Comparison of ENCODE assay signal across 9 cellular contexts in the genomic region with DNA sequence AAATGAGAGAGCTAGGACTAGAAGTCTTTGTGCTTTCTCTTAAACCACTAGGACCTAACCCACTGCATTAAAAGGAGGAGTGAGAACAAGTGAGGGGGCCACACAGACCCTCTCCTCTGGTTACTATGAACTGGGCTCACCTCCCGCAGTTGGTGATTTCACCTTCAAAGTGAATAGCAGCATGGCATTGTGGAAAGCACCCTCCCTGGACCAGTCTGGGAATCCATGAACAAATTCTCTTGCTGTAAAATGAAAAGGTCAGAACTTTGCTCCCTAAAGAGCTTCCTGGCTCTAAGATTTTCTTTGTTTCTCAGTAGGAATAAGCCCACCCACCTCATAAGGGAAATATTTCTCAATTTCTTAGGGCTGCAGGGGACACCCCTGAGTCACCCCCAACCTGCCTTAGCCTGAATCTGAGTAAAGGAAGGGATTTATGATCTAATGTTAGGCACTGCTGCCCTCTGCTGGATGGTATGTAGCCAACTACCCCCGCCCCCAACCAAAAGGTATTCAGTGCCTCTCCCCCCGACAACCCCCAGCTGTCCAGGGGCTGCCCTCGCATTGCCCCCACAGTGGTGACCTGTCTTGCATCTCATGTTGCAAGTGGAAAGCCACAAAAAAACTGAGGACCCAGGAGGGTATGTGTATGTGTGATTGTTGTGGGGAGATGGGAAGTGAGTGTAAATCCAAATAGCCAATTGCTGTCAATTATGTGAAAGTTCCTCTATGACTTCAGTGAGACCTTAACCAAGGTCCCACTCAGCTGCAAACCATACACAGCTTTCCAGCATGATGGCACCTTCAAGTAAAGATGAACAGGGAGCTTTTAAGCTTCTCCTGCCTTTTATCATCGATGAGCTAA.
A peak's percentile ranks its signal among the peaks of the same experiment; 100 is the strongest.
DNase-seq lines count a peak whose midpoint lies in the region; ATAC-seq lines count a peak whose summit lies in the region.
"Had no signal": no experiment of that assay in that cellular context is flagged by ENCODE, and none has a peak within 500 bp of the region (broad histone marks: within the 10 kb centered on the region; RNA-seq: fewer than 3 reads in every experiment).

No MANE protein-coding gene starts in this region.

- WGBS in GM23248 (ENCODE audit: low coverage in 1 of 2, low lambda C conversion rate in 2 of 2, missing lambda C conversion rate in 2 of 2), 2 experiments, result 32 to 42% methylated on average over 5 of the region's 5 CpGs

- intact Hi-C loops in left colon (cut with DNase I, micrococcal nuclease), result no loop called here

- no peak overlapping the region for H2AFZ ChIP-seq in GM23248

- no peaks in the 10 kb centered on the region for H3K27me3 ChIP-seq in GM23248 (replicated peaks; ENCODE audit: insufficient read depth)

- H3K4me2 ChIP-seq in GM23248 (ENCODE audit: unreplicated experiment), result no peak overlapping the region

- H3K9me3 ChIP-seq in GM23248 (ENCODE audit: low read depth), result no peaks in the 10 kb centered on the region

- H3K27ac ChIP-seq in GM23248 (no peak overlapping the region), caudate nucleus (ENCODE audit: low read depth, low read length) (no peak overlapping the region)

- no peaks in the 10 kb centered on the region for H3K79me2 ChIP-seq in GM23248 (ENCODE audit: insufficient read depth)

- H3K9ac ChIP-seq in GM23248, result no peak overlapping the region

- 0 out of 2 replicates have a peak, but pooled peaks cover 14% of the 10 kb centered on the region for H3K4me1 ChIP-seq in GM23248 (ENCODE audit: insufficient read depth)

- no peaks in the 10 kb centered on the region for H3K36me3 ChIP-seq in GM23248 (ENCODE audit: low read depth)

- no peaks in the 10 kb centered on the region for H4K20me1 ChIP-seq in GM23248 (ENCODE audit: insufficient read depth)

- in situ Hi-C loops in GM23248 (cut with MboI), result loop anchor here (25.0 kb wide), 2 partner anchors 1047 to 1272 kb away; no protein-coding TSS in a partner anchor

- no peaks in the 10 kb centered on the region for H3K9me2 ChIP-seq in GM23248 (ENCODE audit: insufficient read depth)

- DNase-seq in DMS 273 (lab: John Stamatoyannopoulos, UW; ENCODE audit: unreplicated experiment) (peak; percentile 82), GM23248 (peak; percentile 70), NCI-H1436 treated with DMSO at 0.1 percent for 48 hours (lab: John Stamatoyannopoulos, UW) (peak; percentile 22), T-helper 9 cell (peak; percentile 2), caudate nucleus (lab: John Stamatoyannopoulos, UW) (peak in 41 of 61 donors; percentile 2 to 57 (median 24)), left colon (peak; percentile 28 to 67)
- DNase-seq in stimulated activated CD8-positive, alpha-beta memory T cell treated with anti-CD3 and anti-CD28 coated beads, Interleukin-12 subunit alpha, Interleukin-12 subunit beta, amount 100 ng/mL, for 1 hour (ENCODE audit: low read depth), result peak; percentile 4

- no peaks in the 10 kb centered on the region for H3F3A ChIP-seq in GM23248 (ENCODE audit: insufficient read depth)

- H3K4me3 ChIP-seq in GM23248, result no peak overlapping the region

- ATAC-seq in left colon (peak; percentile 72), HG02588 (IDR thresholded peaks at IDR 0.05; ENCODE audit: unreplicated experiment) (no peak)
- ATAC-seq: T-helper 17 cell had no signal

Comparison
In these comparisons a context has a peak if more than half of its experiments do, and no peak if none do; other contexts are left out.
1. DNase-seq: peak in every context shown above with its lines; median percentile 82 in DMS 273; 70 in GM23248; 48 in left colon; 24 in caudate nucleus; 22 in NCI-H1436 treated with DMSO at 0.1 percent for 48 hours; 4 in stimulated activated CD8-positive, alpha-beta memory T cell treated with anti-CD3 and anti-CD28 coated beads, Interleukin-12 subunit alpha, Interleukin-12 subunit beta, amount 100 ng/mL, for 1 hour; 2 in T-helper 9 cell.